ENCODE assay signal across 11 cellular contexts in the genomic region with DNA sequence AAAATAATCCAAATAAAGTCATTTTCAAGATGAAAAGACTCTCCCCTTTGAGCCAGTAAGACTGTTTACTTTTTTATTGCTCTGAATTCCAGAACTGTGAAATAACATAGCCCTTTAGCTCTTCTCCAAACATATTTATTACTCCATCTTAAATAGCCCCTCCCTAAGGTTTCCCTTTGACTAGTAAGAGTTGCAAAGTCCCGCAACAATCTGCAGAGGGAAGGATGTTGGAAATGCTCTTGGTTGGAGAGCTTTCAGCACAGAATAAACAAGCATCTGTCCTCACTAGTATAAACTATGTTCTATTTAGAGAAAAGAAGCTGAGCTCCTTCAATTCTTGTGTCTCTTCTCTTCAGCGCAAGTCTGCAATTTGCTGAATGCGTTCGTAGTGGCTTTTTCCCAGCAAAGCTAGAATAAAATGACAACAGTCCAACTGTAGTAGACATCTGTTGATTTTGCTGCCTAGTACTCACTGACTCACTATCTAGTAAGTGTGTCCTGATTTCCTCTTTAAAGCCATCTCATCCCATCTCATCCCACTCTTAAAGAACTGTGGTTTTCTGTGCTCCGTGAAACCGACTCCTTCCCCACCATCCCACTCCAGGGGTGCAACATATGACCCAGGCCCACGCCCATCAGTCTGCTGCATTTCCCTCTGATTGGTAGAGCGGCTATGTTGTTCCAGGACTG.
A peak's percentile ranks its signal among the peaks of the same experiment; 100 is the strongest.
DNase-seq lines count a peak whose midpoint lies in the region; ATAC-seq and TF ChIP-seq lines count a peak whose summit lies in the region.
"Had no signal": no experiment of that assay in that cellular context is flagged by ENCODE, and none has a peak within 500 bp of the region (broad histone marks: within the 10 kb centered on the region; RNA-seq: fewer than 3 reads in every experiment).

No MANE protein-coding gene starts in this region.

- peaks cover 11% of the 10 kb centered on the region for H3K27me3 Mint-ChIP-seq in WTC11 (ENCODE audit: low read depth)

- DNase-seq in ELR (ENCODE audit: low read depth) (peak; percentile 61), WTC11 (ENCODE audit: low spot score) (no peak), hepatic stellate cell (ENCODE audit: low spot score) (peak; percentile 19), smooth muscle cell of the brain vasculature (ENCODE audit: low read depth, low spot score) (peak; percentile 47), NCI-H2171 treated with DMSO at 0.1 percent for 48 hours (lab: John Stamatoyannopoulos, UW) (no peak), iPS-NIHi11 (ENCODE audit: low spot score) (no peak)
- DNase-seq: DMS153, kidney had no signal

- H3K9me3 Mint-ChIP-seq in WTC11, result peaks cover 18% of the 10 kb centered on the region

- ATAC-seq in WTC11 (no peak), HG02970 (IDR thresholded peaks at IDR 0.05; ENCODE audit: low FRiP score, unreplicated experiment) (no peak), HG03432 (IDR thresholded peaks at IDR 0.05; ENCODE audit: unreplicated experiment) (no peak)
- ATAC-seq: SK-N-SH treated with all-trans-retinoic acid at 6 μM for 48 hours had no signal

- CTCF ChIA-PET in WTC11 (lab: Charles Lee), result no interaction called here

- H3K36me3 Mint-ChIP-seq in WTC11, result no peaks in the 10 kb centered on the region

- no peak overlapping the region for H3K4me3 Mint-ChIP-seq in WTC11

- no peak for TF ChIP-seq CTCF in WTC11 (IDR thresholded peaks at IDR 0.05)

- peaks cover 29% of the 10 kb centered on the region for H3K4me1 Mint-ChIP-seq in WTC11

- H3K27ac Mint-ChIP-seq in WTC11, result 0 out of 2 replicates have a peak overlapping the region, but pooled peaks have one; percentile 19

- POLR2A ChIA-PET in WTC11 (lab: Charles Lee), result no interaction called here

TF ChIP-seq in WTC11, 78 proteins besides CTCF, POLR2A, EP300 and RAD21:
- TF ChIP-seq, protein P1, sequence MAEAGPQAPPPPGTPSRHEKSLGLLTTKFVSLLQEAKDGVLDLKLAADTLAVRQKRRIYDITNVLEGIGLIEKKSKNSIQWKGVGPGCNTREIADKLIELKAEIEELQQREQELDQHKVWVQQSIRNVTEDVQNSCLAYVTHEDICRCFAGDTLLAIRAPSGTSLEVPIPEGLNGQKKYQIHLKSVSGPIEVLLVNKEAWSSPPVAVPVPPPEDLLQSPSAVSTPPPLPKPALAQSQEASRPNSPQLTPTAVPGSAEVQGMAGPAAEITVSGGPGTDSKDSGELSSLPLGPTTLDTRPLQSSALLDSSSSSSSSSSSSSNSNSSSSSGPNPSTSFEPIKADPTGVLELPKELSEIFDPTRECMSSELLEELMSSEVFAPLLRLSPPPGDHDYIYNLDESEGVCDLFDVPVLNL (CRISPR knock-in tag; IDR thresholded peaks at IDR 0.05; ENCODE audit: borderline replicate concordance, low read depth), result no peak
- TF ChIP-seq, protein P2, sequence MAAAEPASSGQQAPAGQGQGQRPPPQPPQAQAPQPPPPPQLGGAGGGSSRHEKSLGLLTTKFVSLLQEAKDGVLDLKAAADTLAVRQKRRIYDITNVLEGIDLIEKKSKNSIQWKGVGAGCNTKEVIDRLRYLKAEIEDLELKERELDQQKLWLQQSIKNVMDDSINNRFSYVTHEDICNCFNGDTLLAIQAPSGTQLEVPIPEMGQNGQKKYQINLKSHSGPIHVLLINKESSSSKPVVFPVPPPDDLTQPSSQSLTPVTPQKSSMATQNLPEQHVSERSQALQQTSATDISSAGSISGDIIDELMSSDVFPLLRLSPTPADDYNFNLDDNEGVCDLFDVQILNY (CRISPR knock-in tag; IDR thresholded peaks at IDR 0.05), result no peak
- no peak for TF ChIP-seq GRHL2 (CRISPR knock-in tag; IDR thresholded peaks at IDR 0.05; ENCODE audit: insufficient replicate concordance, severe bottlenecking)

Comparison
In these comparisons a context has a peak if more than half of its experiments do, and no peak if none do; other contexts are left out.
1. DNase-seq: peak in ELR (single experiment), hepatic stellate cell (single experiment) and smooth muscle cell of the brain vasculature (single experiment); none in WTC11 (single experiment), NCI-H2171 treated with DMSO at 0.1 percent for 48 hours (single experiment) and iPS-NIHi11 (single experiment).